ENCODE assay signal across 7 cellular contexts in genomic region chr3:190038050-190038631, GRCh38.
DNase-seq lines count a peak whose midpoint lies in the region; ATAC-seq and TF ChIP-seq lines count a peak whose summit lies in the region.

No MANE protein-coding gene starts in this region.

- ATAC-seq in SK-N-SH treated with all-trans-retinoic acid at 6 μM for 48 hours: peak; percentile 73
- ATAC-seq in HG02981 (IDR thresholded peaks at IDR 0.05; ENCODE audit: unreplicated experiment): no peak

- DNase-seq in HT1080 (ENCODE audit: low read depth) (peak; percentile 61), glomerular visceral epithelial cell (ENCODE audit: extremely low spot score) (peak; percentile 65), stromal cell of bone marrow (ENCODE audit: low read depth) (peak; percentile 66), DMS114 treated with DMSO at 0.1 percent for 48 hours (lab: John Stamatoyannopoulos, UW; ENCODE audit: unreplicated experiment) (no peak)
- no peak for DNase-seq in stimulated activated CD4-positive, alpha-beta T cell treated with anti-CD3 and anti-CD28 coated beads, Interleukin-4, amount 100 ng/mL, for 1 hour

TF ChIP-seq in SK-N-SH treated with all-trans-retinoic acid at 6 μM for 48 hours, 23 proteins besides CTCF, POLR2A, EP300 and RAD21:
- TF ChIP-seq TSHZ2 (CRISPR knock-in tag; IDR thresholded peaks at IDR 0.05): no peak
- no peak for TF ChIP-seq GLIS3 (CRISPR knock-in tag; IDR thresholded peaks at IDR 0.05)
- no peak for TF ChIP-seq ISL1 (CRISPR knock-in tag; IDR thresholded peaks at IDR 0.05)
- no peak for TF ChIP-seq PATZ1 (CRISPR knock-in tag; IDR thresholded peaks at IDR 0.05; ENCODE audit: borderline replicate concordance)
- no peak for TF ChIP-seq ESRRG (CRISPR knock-in tag; IDR thresholded peaks at IDR 0.05)
- no peak for TF ChIP-seq PPARA (CRISPR knock-in tag; IDR thresholded peaks at IDR 0.05; ENCODE audit: borderline replicate concordance)
- TF ChIP-seq ZNF70 (CRISPR knock-in tag; IDR thresholded peaks at IDR 0.05): no peak
- TF ChIP-seq ZFP3 (CRISPR knock-in tag; IDR thresholded peaks at IDR 0.05): no peak
- TF ChIP-seq TOX (CRISPR knock-in tag; IDR thresholded peaks at IDR 0.05; ENCODE audit: borderline replicate concordance): no peak
- TF ChIP-seq ZNF8 (CRISPR knock-in tag; IDR thresholded peaks at IDR 0.05): no peak
- no peak for TF ChIP-seq CREB5 (CRISPR knock-in tag; IDR thresholded peaks at IDR 0.05; ENCODE audit: low read depth)
- no peak for TF ChIP-seq RARB (CRISPR knock-in tag; IDR thresholded peaks at IDR 0.05)
- no peak for TF ChIP-seq OSR1 (CRISPR knock-in tag; IDR thresholded peaks at IDR 0.05)

Comparison
In these comparisons a context has a peak if more than half of its experiments do, and no peak if none do; other contexts are left out.
1. DNase-seq: peak in HT1080 (single experiment), glomerular visceral epithelial cell (single experiment) and stromal cell of bone marrow (single experiment); none in stimulated activated CD4-positive, alpha-beta T cell treated with anti-CD3 and anti-CD28 coated beads, Interleukin-4, amount 100 ng/mL, for 1 hour (single experiment) and DMS114 treated with DMSO at 0.1 percent for 48 hours (single experiment).